In genomic region chr22:46791201-46791731, GRCh38 we compare ENCODE assay signal across 8 cellular contexts. TPM values are rescaled to one million over a fixed set of nuclear protein-coding genes. Genes with fewer than 3 reads are reported as not detected.
DNase-seq lines count a peak whose midpoint lies in the region; ATAC-seq and TF ChIP-seq lines count a peak whose summit lies in the region.

No MANE protein-coding gene starts in this region.

- H3K4me3 ChIP-seq in heart left ventricle, result peak overlapping the region in 1 of 12 donors; percentile 31
- H3K4me3 ChIP-seq in epithelial cell of esophagus (ENCODE audit: low read length), result no peak overlapping the region
- peak overlapping the region in 1 of 2 donors; percentile 20 for H3K4me3 ChIP-seq in vagina

- ATAC-seq in heart left ventricle (peak in 3 of 4 donors; percentile 31 to 57 (median 57)), sciatic nerve (peak; percentile 75), GM19328 (IDR thresholded peaks at IDR 0.05; ENCODE audit: unreplicated experiment) (no peak)

- H3K4me1 ChIP-seq in heart left ventricle, result peaks cover 0 to 53% (median 29%) of the 10 kb centered on the region in 12 donors
- peaks cover 23% of the 10 kb centered on the region for H3K4me1 ChIP-seq in vagina

- WGBS in heart left ventricle, 4 donors, result 62 to 65% (median 65%) methylated on average over 13 of the region's 13 CpGs

- DNase-seq in heart left ventricle (peak in 2 of 5 donors; percentile 47 to 58), cardiac septum (ENCODE audit: low spot score) (no peak), epithelial cell of esophagus (ENCODE audit: low read depth) (peak; percentile 73), sciatic nerve (ENCODE audit: low spot score) (peak; percentile 70), vagina (ENCODE audit: extremely low spot score in 2 of 2) (peak in 1 of 2 donors; percentile 85), HK-2 (ENCODE audit: unreplicated experiment) (no peak)
- peak; percentile 80 for DNase-seq in activated CD8-positive, alpha-beta memory T cell treated with anti-CD3 and anti-CD28 coated beads, Interleukin-2, amount 50 U/mL, for 48 hours

- intact Hi-C loops in heart left ventricle (cut with DNase I), result loop anchor here in 1 of 10 donors (10.0 kb wide), 1 partner anchor 1704 kb away; no protein-coding TSS in a partner anchor
- intact Hi-C loops in cardiac septum (cut with DNase I), result no loop called here
- intact Hi-C loops in sciatic nerve (cut with DNase I), result no loop called here
- intact Hi-C loops in vagina (cut with DNase I), result no loop called here

- H3K27me3 ChIP-seq in heart left ventricle, result no peaks in the 10 kb centered on the region
- no peaks in the 10 kb centered on the region for H3K27me3 ChIP-seq in vagina

- TF ChIP-seq POLR2A in heart left ventricle (IDR thresholded peaks at IDR 0.05), result no peak
- TF ChIP-seq POLR2A in vagina (IDR thresholded peaks at IDR 0.05), result no peak

- no peak for TF ChIP-seq CTCF in heart left ventricle (IDR thresholded peaks at IDR 0.05)
- no peak for TF ChIP-seq CTCF in epithelial cell of esophagus (IDR thresholded peaks at IDR 0.05; ENCODE audit: insufficient read depth, low read depth, low read length, missing control alignments)
- no peak for TF ChIP-seq CTCF in vagina (IDR thresholded peaks at IDR 0.05)

- H3K27ac ChIP-seq in heart left ventricle (peak overlapping the region in 7 of 12 donors; percentile 5 to 89 (median 48)), vagina (peak overlapping the region; percentile 78)

- H3K9me3 ChIP-seq in heart left ventricle, result peaks cover 0 to 5% (median 0%) of the 10 kb centered on the region in 12 donors
- no peaks in the 10 kb centered on the region for H3K9me3 ChIP-seq in vagina

- H3K36me3 ChIP-seq in heart left ventricle (peaks cover 0 to 35% (median 28%) of the 10 kb centered on the region in 9 donors), vagina (peaks cover 0 to 16% of the 10 kb centered on the region in 2 donors)

RNA-seq across cellular contexts. Expression of gene TBC1D22A, which starts 28.8 kb away (rescaled TPM):
- total RNA-seq in heart left ventricle (10 to 100 TPM; 14.0 to 30.7 (median 18.6) TPM), cardiac septum (20.1 TPM), sciatic nerve (36.3 TPM), vagina (38.3 TPM)
- 10 to 100 TPM in 1 of 2 donors, 1 to 10 TPM in 1; 9.4 to 18.9 TPM for polyA plus RNA-seq in heart left ventricle

RNA-seq across cellular contexts. Expression of gene CERK, which starts 53.2 kb away (rescaled TPM):
- 100 to 1,000 TPM in 1 of 9 donors, 10 to 100 TPM in 8; 52.6 to 125 (median 72.3) TPM for total RNA-seq in heart left ventricle
- polyA plus RNA-seq in heart left ventricle, result 100 to 1,000 TPM in 1 of 2 donors, 10 to 100 TPM in 1; 17.8 to 114 TPM
- 60.0 TPM for total RNA-seq in cardiac septum
- 27.3 TPM for total RNA-seq in sciatic nerve
- 37.3 TPM for total RNA-seq in vagina

Comparison
In these comparisons a context has a peak if more than half of its experiments do, and no peak if none do; other contexts are left out.
1. DNase-seq: peak in activated CD8-positive, alpha-beta memory T cell treated with anti-CD3 and anti-CD28 coated beads, Interleukin-2, amount 50 U/mL, for 48 hours (single experiment), epithelial cell of esophagus (single experiment) and sciatic nerve (single experiment); none in cardiac septum (single experiment) and HK-2 (single experiment).